In genomic region chr11:94602430-94603372, GRCh38 we compare ENCODE assay signal across 8 cellular contexts. TPM values are rescaled to one million over a fixed set of nuclear protein-coding genes. Genes with fewer than 3 reads are reported as not detected.
DNase-seq lines count a peak whose midpoint lies in the region; ATAC-seq and TF ChIP-seq lines count a peak whose summit lies in the region.

No MANE protein-coding gene starts in this region.

- intact Hi-C loops in A673 (cut with micrococcal nuclease; ENCODE audit: unreplicated experiment) = no loop called here

- POLR2A ChIA-PET in A673 (lab: Charles Lee; ENCODE audit: low non-redundant PET) = no interaction called here

- BruUV-seq in A673 (replicated peaks; lab: Mats Ljungman, UMichigan) = no TSS peak

- H3K4me3 ChIP-seq in A673 (ENCODE audit: low read depth, low read length, poor library complexity, severe bottlenecking) = no peak overlapping the region

- peak; percentile 78 for ATAC-seq in GM18505 (IDR thresholded peaks at IDR 0.05; ENCODE audit: unreplicated experiment)
- peak; percentile 88 for ATAC-seq in HG02840 (IDR thresholded peaks at IDR 0.05; ENCODE audit: low FRiP score, unreplicated experiment)

- H3K27ac ChIP-seq in A673 (ENCODE audit: low read depth, low read length, poor library complexity, severe bottlenecking) = no peak overlapping the region

- no peaks in the 10 kb centered on the region for H3K36me3 ChIP-seq in A673 (ENCODE audit: insufficient read depth, low read length, poor library complexity, severe bottlenecking)

- H3K27me3 ChIP-seq in A673 (replicated peaks; ENCODE audit: insufficient read depth, low read depth, low read length, poor library complexity) = no peaks in the 10 kb centered on the region

- CTCF ChIA-PET in A673 (lab: Charles Lee) = interaction anchor here (0.8 to 1.2 kb wide), 2 partner anchors 86 to 707 kb away, joined by 3 read pairs; no protein-coding TSS in a partner anchor

- peaks cover 7% of the 10 kb centered on the region for H3K4me1 ChIP-seq in A673 (ENCODE audit: insufficient read depth, low read length, poor library complexity, severe bottlenecking)

- TF ChIP-seq CTCF in A673 (conservative IDR thresholded peaks at IDR 0.05; ENCODE audit: low read depth, low read length) = peak; percentile 50

- peak; percentile 62 for DNase-seq in A673 (ENCODE audit: low spot score)
- DNase-seq in NCI-H1105 treated with DMSO at 0.1 percent for 48 hours (lab: John Stamatoyannopoulos, UW) = peak; percentile 33
- DNase-seq in activated gamma-delta T cell treated with anti-CD3 and anti-CD28 coated beads, Interleukin-2, amount 50 U/mL, for 16 hours (ENCODE audit: low read depth) = peak; percentile 14
- peak; percentile 37 for DNase-seq in hepatic stellate cell (ENCODE audit: low spot score)
- DNase-seq in stimulated activated CD4-positive, alpha-beta T cell treated with anti-CD3 and anti-CD28 coated beads, Interleukin-12 subunit alpha, Interleukin-12 subunit beta, amount 100 ng/mL, for 48 hours (ENCODE audit: low read depth in 2 of 3, low spot score in 1 of 3) = peak; percentile 1 to 21 (median 8)
- no peak for DNase-seq in NCI-H187 (lab: John Stamatoyannopoulos, UW)

- no peaks in the 10 kb centered on the region for H3K9me3 ChIP-seq in A673 (ENCODE audit: low read depth, low read length, poor library complexity, severe bottlenecking)

- TF ChIP-seq POLR2A in GM18505 (IDR thresholded peaks at IDR 0.05; ENCODE audit: borderline replicate concordance, extremely low read depth, insufficient read depth, insufficient read length) = no peak

RNA-seq across cellular contexts. Expression of gene PIWIL4, which starts 35.5 kb away (rescaled TPM):
- total RNA-seq in A673 (2021) = 1.6 and 2.5 TPM in 2 replicates

RNA-seq across cellular contexts. Expression of gene FUT4, which starts 59.0 kb away (rescaled TPM):
- total RNA-seq in A673 (2021) = 6.8 and 7.7 TPM in 2 replicates

Comparison
In these comparisons a context has a peak if more than half of its experiments do, and no peak if none do; other contexts are left out.
1. DNase-seq: peak in A673 (single experiment), NCI-H1105 treated with DMSO at 0.1 percent for 48 hours (single experiment), activated gamma-delta T cell treated with anti-CD3 and anti-CD28 coated beads, Interleukin-2, amount 50 U/mL, for 16 hours (single experiment), hepatic stellate cell (single experiment) and stimulated activated CD4-positive, alpha-beta T cell treated with anti-CD3 and anti-CD28 coated beads, Interleukin-12 subunit alpha, Interleukin-12 subunit beta, amount 100 ng/mL, for 48 hours (3 of 3); none in NCI-H187 (0 of 2).